In genomic region chr1:25608488-25609178, GRCh38 we compare ENCODE assay signal across 8 cellular contexts. TPM values are rescaled to one million over a fixed set of nuclear protein-coding genes. Genes with fewer than 3 reads are reported as not detected.
DNase-seq lines count a peak whose midpoint lies in the region; ATAC-seq and TF ChIP-seq lines count a peak whose summit lies in the region.

No MANE protein-coding gene starts in this region.

- H3K36me3 ChIP-seq in cardiac muscle cell: no peaks in the 10 kb centered on the region

- H3K27me3 ChIP-seq in cardiac muscle cell: peaks cover 3% of the 10 kb centered on the region

- no peak overlapping the region for H3K4me3 ChIP-seq in cardiac muscle cell

- peak in 13 of 14 donors; percentile 27 to 82 (median 59) for DNase-seq in C1 segment of cervical spinal cord (lab: John Stamatoyannopoulos, UW)
- peak; percentile 84 for DNase-seq in NCI-H1092 treated with DMSO at 0.1 percent for 48 hours (lab: John Stamatoyannopoulos, UW)
- DNase-seq in T follicular helper cell (ENCODE audit: low read depth): peak; percentile 85
- DNase-seq in activated naive CD8-positive, alpha-beta T cell treated with anti-CD3 and anti-CD28 coated beads, Interleukin-2, amount 50 U/mL, for 16 hours (ENCODE audit: low read depth, low spot score): peak; percentile 79
- peak; percentile 75 to 90 for DNase-seq in cardiac muscle cell (ENCODE audit: low read depth in 1 of 2, low spot score in 1 of 2)
- peak; percentile 78 for DNase-seq in putamen (ENCODE audit: low spot score)

- ATAC-seq in GM21423 (IDR thresholded peaks at IDR 0.05; ENCODE audit: unreplicated experiment): peak; percentile 73
- no peak for ATAC-seq in HG03139 (IDR thresholded peaks at IDR 0.05; ENCODE audit: unreplicated experiment)

- peaks cover 11% of the 10 kb centered on the region for H3K4me1 ChIP-seq in cardiac muscle cell (ENCODE audit: low read depth)

- peak; percentile 66 for TF ChIP-seq CTCF in cardiac muscle cell (IDR thresholded peaks at IDR 0.05; ENCODE audit: low read depth, low read length)

- H3K27ac ChIP-seq in cardiac muscle cell: no peak overlapping the region

- H3K9me3 ChIP-seq in cardiac muscle cell (ENCODE audit: low read depth): no peaks in the 10 kb centered on the region

RNA-seq across cellular contexts. Expression of gene MAN1C1, which starts 8.0 kb away (rescaled TPM):
- 85.7 and 118 TPM in 2 replicates for total RNA-seq in cardiac muscle cell
- polyA plus RNA-seq in cardiac muscle cell: 88.8 and 130 TPM in 2 replicates
